Comparison of ENCODE assay signal across 1 cellular context in the genomic region with DNA sequence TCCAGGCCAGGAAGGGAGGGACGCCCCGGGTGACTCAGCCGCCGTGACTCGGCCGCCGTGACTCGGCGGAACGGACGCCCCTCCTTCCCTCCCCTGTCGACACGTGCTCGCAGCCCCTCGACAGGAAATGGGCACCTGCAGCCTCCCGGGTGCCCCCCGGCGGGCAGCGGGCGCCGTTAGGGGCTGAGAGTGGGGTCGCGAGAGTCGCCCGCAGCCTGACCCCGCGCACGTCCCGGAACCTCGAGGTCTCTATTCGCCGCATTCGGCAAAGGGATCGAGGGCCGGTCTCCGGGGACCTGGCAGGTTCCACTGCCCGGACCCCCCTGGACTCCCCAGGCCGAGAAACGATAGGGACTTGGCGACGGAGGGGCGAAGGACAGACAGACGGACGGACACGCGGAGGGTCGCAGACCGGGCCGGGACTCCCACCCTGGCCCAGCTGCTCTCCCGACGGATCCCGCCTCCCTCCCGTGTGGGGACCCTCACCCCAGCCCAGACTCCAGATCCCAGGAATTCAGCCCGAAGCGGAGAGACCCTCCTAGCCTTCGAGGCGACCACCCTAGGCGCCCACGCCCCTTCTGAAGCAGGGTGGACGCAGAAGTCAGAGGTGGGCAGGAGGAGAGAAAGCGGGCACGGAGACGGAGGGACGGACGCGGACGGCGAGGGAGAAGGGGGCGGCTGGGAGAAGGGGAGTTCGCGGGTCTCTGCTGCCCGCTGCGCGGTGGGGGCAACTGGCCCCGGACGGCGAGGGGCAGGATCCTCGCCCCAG.
TF ChIP-seq lines count a peak whose summit lies in the region.

No MANE protein-coding gene starts in this region.

TF ChIP-seq in H1, 55 proteins besides CTCF, POLR2A, EP300 and RAD21:
- no peak for TF ChIP-seq JUND (IDR thresholded peaks at IDR 0.05; ENCODE audit: low read length)
- TF ChIP-seq TCF12 (IDR thresholded peaks at IDR 0.05; ENCODE audit: low read depth, low read length) = no peak
- TF ChIP-seq KDM4A (IDR thresholded peaks at IDR 0.05; ENCODE audit: low read depth, low read length, severe bottlenecking) = peak; percentile 53
- TF ChIP-seq NRF1 (IDR thresholded peaks at IDR 0.05; ENCODE audit: low read depth, low read length) = no peak
- no peak for TF ChIP-seq SP4 (IDR thresholded peaks at IDR 0.05; ENCODE audit: low read length)
- no peak for TF ChIP-seq POLR2AphosphoS5 (IDR thresholded peaks at IDR 0.05; ENCODE audit: low read depth, low read length)
- no peak for TF ChIP-seq CHD1 (IDR thresholded peaks at IDR 0.05; ENCODE audit: low read depth, low read length)
- TF ChIP-seq MAFK (IDR thresholded peaks at IDR 0.05; ENCODE audit: low read depth, low read length) = peak; percentile 50; the same call in 1 of the 2 replicates
- no peak for TF ChIP-seq RFX5 (IDR thresholded peaks at IDR 0.05; ENCODE audit: borderline replicate concordance, low read depth, low read length)
- no peak for TF ChIP-seq GTF2F1 (IDR thresholded peaks at IDR 0.05; ENCODE audit: borderline replicate concordance, low read depth, low read length)
- TF ChIP-seq PHF8 (conservative IDR thresholded peaks at IDR 0.05; ENCODE audit: low read depth, low read length) = 0 out of 2 replicates have a peak, but pooled peaks have one; percentile 32
- no peak for TF ChIP-seq SP2 (IDR thresholded peaks at IDR 0.05; ENCODE audit: low read length)
- TF ChIP-seq HDAC2 (IDR thresholded peaks at IDR 0.05; ENCODE audit: borderline replicate concordance in 1 of 2, low read depth in 2 of 2, low read length in 2 of 2) = 0 out of 4 replicates have a peak, but pooled peaks of 1 of the 2 experiments have one; percentile 13
- peak; percentile 72 for TF ChIP-seq SUZ12 (IDR thresholded peaks at IDR 0.05; ENCODE audit: low read length)
- TF ChIP-seq BACH1 (IDR thresholded peaks at IDR 0.05; ENCODE audit: low read length) = peak; percentile 83
- TF ChIP-seq NANOG (IDR thresholded peaks at IDR 0.05; ENCODE audit: insufficient read depth, low read depth, low read length, poor library complexity, severe bottlenecking) = no peak
- TF ChIP-seq HDAC6 (IDR thresholded peaks at IDR 0.05; ENCODE audit: low read depth, low read length) = no peak
- no peak for TF ChIP-seq CHD2 (IDR thresholded peaks at IDR 0.05; ENCODE audit: low read length)
- peak; percentile 25; the same call in 1 of the 2 replicates for TF ChIP-seq TBP (IDR thresholded peaks at IDR 0.05; ENCODE audit: low read depth, low read length)
- TF ChIP-seq, protein P1, sequence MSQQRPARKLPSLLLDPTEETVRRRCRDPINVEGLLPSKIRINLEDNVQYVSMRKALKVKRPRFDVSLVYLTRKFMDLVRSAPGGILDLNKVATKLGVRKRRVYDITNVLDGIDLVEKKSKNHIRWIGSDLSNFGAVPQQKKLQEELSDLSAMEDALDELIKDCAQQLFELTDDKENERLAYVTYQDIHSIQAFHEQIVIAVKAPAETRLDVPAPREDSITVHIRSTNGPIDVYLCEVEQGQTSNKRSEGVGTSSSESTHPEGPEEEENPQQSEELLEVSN (IDR thresholded peaks at IDR 0.05) = peak; percentile 96
- TF ChIP-seq SAP30 (IDR thresholded peaks at IDR 0.05; ENCODE audit: insufficient read depth, insufficient replicate concordance, low read length) = no peak
- TF ChIP-seq TEAD4 (IDR thresholded peaks at IDR 0.05; ENCODE audit: low read depth, low read length) = no peak
- TF ChIP-seq, protein P2, sequence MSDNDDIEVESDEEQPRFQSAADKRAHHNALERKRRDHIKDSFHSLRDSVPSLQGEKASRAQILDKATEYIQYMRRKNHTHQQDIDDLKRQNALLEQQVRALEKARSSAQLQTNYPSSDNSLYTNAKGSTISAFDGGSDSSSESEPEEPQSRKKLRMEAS (IDR thresholded peaks at IDR 0.05) = peak; percentile 96
- no peak for TF ChIP-seq RBBP5 (IDR thresholded peaks at IDR 0.05; ENCODE audit: borderline replicate concordance, low read depth, low read length)
- no peak for TF ChIP-seq RXRA (IDR thresholded peaks at IDR 0.05; ENCODE audit: insufficient read depth, low read depth, low read length)
- TF ChIP-seq, protein P3, sequence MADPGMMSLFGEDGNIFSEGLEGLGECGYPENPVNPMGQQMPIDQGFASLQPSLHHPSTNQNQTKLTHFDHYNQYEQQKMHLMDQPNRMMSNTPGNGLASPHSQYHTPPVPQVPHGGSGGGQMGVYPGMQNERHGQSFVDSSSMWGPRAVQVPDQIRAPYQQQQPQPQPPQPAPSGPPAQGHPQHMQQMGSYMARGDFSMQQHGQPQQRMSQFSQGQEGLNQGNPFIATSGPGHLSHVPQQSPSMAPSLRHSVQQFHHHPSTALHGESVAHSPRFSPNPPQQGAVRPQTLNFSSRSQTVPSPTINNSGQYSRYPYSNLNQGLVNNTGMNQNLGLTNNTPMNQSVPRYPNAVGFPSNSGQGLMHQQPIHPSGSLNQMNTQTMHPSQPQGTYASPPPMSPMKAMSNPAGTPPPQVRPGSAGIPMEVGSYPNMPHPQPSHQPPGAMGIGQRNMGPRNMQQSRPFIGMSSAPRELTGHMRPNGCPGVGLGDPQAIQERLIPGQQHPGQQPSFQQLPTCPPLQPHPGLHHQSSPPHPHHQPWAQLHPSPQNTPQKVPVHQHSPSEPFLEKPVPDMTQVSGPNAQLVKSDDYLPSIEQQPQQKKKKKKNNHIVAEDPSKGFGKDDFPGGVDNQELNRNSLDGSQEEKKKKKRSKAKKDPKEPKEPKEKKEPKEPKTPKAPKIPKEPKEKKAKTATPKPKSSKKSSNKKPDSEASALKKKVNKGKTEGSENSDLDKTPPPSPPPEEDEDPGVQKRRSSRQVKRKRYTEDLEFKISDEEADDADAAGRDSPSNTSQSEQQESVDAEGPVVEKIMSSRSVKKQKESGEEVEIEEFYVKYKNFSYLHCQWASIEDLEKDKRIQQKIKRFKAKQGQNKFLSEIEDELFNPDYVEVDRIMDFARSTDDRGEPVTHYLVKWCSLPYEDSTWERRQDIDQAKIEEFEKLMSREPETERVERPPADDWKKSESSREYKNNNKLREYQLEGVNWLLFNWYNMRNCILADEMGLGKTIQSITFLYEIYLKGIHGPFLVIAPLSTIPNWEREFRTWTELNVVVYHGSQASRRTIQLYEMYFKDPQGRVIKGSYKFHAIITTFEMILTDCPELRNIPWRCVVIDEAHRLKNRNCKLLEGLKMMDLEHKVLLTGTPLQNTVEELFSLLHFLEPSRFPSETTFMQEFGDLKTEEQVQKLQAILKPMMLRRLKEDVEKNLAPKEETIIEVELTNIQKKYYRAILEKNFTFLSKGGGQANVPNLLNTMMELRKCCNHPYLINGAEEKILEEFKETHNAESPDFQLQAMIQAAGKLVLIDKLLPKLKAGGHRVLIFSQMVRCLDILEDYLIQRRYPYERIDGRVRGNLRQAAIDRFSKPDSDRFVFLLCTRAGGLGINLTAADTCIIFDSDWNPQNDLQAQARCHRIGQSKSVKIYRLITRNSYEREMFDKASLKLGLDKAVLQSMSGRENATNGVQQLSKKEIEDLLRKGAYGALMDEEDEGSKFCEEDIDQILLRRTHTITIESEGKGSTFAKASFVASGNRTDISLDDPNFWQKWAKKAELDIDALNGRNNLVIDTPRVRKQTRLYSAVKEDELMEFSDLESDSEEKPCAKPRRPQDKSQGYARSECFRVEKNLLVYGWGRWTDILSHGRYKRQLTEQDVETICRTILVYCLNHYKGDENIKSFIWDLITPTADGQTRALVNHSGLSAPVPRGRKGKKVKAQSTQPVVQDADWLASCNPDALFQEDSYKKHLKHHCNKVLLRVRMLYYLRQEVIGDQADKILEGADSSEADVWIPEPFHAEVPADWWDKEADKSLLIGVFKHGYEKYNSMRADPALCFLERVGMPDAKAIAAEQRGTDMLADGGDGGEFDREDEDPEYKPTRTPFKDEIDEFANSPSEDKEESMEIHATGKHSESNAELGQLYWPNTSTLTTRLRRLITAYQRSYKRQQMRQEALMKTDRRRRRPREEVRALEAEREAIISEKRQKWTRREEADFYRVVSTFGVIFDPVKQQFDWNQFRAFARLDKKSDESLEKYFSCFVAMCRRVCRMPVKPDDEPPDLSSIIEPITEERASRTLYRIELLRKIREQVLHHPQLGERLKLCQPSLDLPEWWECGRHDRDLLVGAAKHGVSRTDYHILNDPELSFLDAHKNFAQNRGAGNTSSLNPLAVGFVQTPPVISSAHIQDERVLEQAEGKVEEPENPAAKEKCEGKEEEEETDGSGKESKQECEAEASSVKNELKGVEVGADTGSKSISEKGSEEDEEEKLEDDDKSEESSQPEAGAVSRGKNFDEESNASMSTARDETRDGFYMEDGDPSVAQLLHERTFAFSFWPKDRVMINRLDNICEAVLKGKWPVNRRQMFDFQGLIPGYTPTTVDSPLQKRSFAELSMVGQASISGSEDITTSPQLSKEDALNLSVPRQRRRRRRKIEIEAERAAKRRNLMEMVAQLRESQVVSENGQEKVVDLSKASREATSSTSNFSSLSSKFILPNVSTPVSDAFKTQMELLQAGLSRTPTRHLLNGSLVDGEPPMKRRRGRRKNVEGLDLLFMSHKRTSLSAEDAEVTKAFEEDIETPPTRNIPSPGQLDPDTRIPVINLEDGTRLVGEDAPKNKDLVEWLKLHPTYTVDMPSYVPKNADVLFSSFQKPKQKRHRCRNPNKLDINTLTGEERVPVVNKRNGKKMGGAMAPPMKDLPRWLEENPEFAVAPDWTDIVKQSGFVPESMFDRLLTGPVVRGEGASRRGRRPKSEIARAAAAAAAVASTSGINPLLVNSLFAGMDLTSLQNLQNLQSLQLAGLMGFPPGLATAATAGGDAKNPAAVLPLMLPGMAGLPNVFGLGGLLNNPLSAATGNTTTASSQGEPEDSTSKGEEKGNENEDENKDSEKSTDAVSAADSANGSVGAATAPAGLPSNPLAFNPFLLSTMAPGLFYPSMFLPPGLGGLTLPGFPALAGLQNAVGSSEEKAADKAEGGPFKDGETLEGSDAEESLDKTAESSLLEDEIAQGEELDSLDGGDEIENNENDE (IDR thresholded peaks at IDR 0.05; ENCODE audit: insufficient replicate concordance, low read length) = no peak
- no peak for TF ChIP-seq KDM5A (IDR thresholded peaks at IDR 0.05; ENCODE audit: low read length)
- TF ChIP-seq, protein P4, sequence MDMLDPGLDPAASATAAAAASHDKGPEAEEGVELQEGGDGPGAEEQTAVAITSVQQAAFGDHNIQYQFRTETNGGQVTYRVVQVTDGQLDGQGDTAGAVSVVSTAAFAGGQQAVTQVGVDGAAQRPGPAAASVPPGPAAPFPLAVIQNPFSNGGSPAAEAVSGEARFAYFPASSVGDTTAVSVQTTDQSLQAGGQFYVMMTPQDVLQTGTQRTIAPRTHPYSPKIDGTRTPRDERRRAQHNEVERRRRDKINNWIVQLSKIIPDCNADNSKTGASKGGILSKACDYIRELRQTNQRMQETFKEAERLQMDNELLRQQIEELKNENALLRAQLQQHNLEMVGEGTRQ (IDR thresholded peaks at IDR 0.05; ENCODE audit: low read length) = 0 out of 2 replicates have a peak, but pooled peaks have one; percentile 18
- TF ChIP-seq SIN3A (conservative IDR thresholded peaks at IDR 0.05 in 1 of 2, IDR thresholded peaks at IDR 0.05 in 1 of 2; ENCODE audit: low read depth in 1 of 2, low read length in 2 of 2) = no peak
- no peak for TF ChIP-seq SIX5 (IDR thresholded peaks at IDR 0.05; ENCODE audit: low read depth, low read length)
- no peak for TF ChIP-seq SIRT6 (IDR thresholded peaks at IDR 0.05; ENCODE audit: low read length)
- TF ChIP-seq EZH2 (IDR thresholded peaks at IDR 0.05; ENCODE audit: low read depth, low read length, severe bottlenecking) = peak; percentile 68
- TF ChIP-seq, protein P5, sequence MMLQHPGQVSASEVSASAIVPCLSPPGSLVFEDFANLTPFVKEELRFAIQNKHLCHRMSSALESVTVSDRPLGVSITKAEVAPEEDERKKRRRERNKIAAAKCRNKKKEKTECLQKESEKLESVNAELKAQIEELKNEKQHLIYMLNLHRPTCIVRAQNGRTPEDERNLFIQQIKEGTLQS (IDR thresholded peaks at IDR 0.05; ENCODE audit: insufficient read depth, low read depth, low read length) = no peak
